In genomic region chr14:89466939-89467338, GRCh38 we compare ENCODE assay signal across 12 cellular contexts. TPM values are rescaled to one million over a fixed set of nuclear protein-coding genes. Genes with fewer than 3 reads are reported as not detected.
A peak's percentile ranks its signal among the peaks of the same experiment; 100 is the strongest.
DNase-seq lines count a peak whose midpoint lies in the region; ATAC-seq lines count a peak whose summit lies in the region.
"Had no signal": no experiment of that assay in that cellular context is flagged by ENCODE, and none has a peak within 500 bp of the region (broad histone marks: within the 10 kb centered on the region; RNA-seq: fewer than 3 reads in every experiment).

No MANE protein-coding gene starts in this region.

- H3K9me3 Mint-ChIP-seq in activated T-cell treated with anti-CD3 and anti-CD28 coated beads, Interleukin-2, amount 50 U/mL, for 24 hours = no peaks in the 10 kb centered on the region
- H3K9me3 Mint-ChIP-seq in activated naive CD8-positive, alpha-beta T cell (ENCODE audit: low read depth) = no peaks in the 10 kb centered on the region
- H3K9me3 Mint-ChIP-seq in stimulated activated naive CD8-positive, alpha-beta T cell treated with anti-CD3 and anti-CD28 coated beads, Interleukin-15, amount 100 ng/mL, for 72 hours = peaks cover 0 to 6% of the 10 kb centered on the region in 2 donors

- peaks cover 27% of the 10 kb centered on the region for H3K36me3 Mint-ChIP-seq in activated T-cell treated with anti-CD3 and anti-CD28 coated beads, Interleukin-2, amount 50 U/mL, for 24 hours (ENCODE audit: low read depth)
- H3K36me3 Mint-ChIP-seq in activated naive CD8-positive, alpha-beta T cell = peaks cover 13% of the 10 kb centered on the region

- no peak overlapping the region for H3K4me3 Mint-ChIP-seq in activated T-cell treated with anti-CD3 and anti-CD28 coated beads, Interleukin-2, amount 50 U/mL, for 24 hours
- peak overlapping the region; percentile 57 for H3K4me3 Mint-ChIP-seq in activated naive CD8-positive, alpha-beta T cell
- peak overlapping the region; percentile 32 to 42 for H3K4me3 Mint-ChIP-seq in stimulated activated naive CD8-positive, alpha-beta T cell treated with anti-CD3 and anti-CD28 coated beads, Interleukin-15, amount 100 ng/mL, for 72 hours

- H3K4me1 Mint-ChIP-seq in activated T-cell treated with anti-CD3 and anti-CD28 coated beads, Interleukin-2, amount 50 U/mL, for 24 hours (ENCODE audit: low read depth) = peaks cover 56% of the 10 kb centered on the region
- peaks cover 66% of the 10 kb centered on the region for H3K4me1 Mint-ChIP-seq in activated naive CD8-positive, alpha-beta T cell (ENCODE audit: low read depth)
- peaks cover 50% of the 10 kb centered on the region for H3K4me1 Mint-ChIP-seq in stimulated activated naive CD8-positive, alpha-beta T cell treated with anti-CD3 and anti-CD28 coated beads, Interleukin-15, amount 100 ng/mL, for 72 hours

- intact Hi-C loops in left ventricle myocardium superior (cut with micrococcal nuclease) = no loop called here

- no peaks in the 10 kb centered on the region for H3K27me3 Mint-ChIP-seq in activated T-cell treated with anti-CD3 and anti-CD28 coated beads, Interleukin-2, amount 50 U/mL, for 24 hours
- H3K27me3 Mint-ChIP-seq in activated naive CD8-positive, alpha-beta T cell = no peaks in the 10 kb centered on the region
- no peaks in the 10 kb centered on the region for H3K27me3 Mint-ChIP-seq in stimulated activated naive CD8-positive, alpha-beta T cell treated with anti-CD3 and anti-CD28 coated beads, Interleukin-15, amount 100 ng/mL, for 72 hours

- peak; percentile 79 for ATAC-seq in left ventricle myocardium superior
- no peak for ATAC-seq in stimulated activated naive CD8-positive, alpha-beta T cell treated with anti-CD3 and anti-CD28 coated beads, Interleukin-15, amount 100 ng/mL, for 72 hours

- no peak for DNase-seq in activated T-cell treated with anti-CD3 and anti-CD28 coated beads, Interleukin-2, amount 50 U/mL, for 24 hours
- DNase-seq in activated T-cell treated with anti-CD3 and anti-CD28 coated beads for 4 hours = no peak
- peak; percentile 50 for DNase-seq in left ventricle myocardium superior
- DNase-seq in stimulated activated naive CD8-positive, alpha-beta T cell treated with anti-CD3 and anti-CD28 coated beads, Interleukin-15, amount 100 ng/mL, for 72 hours = no peak
- no peak for DNase-seq in HPDE6-E6E7 (ENCODE audit: extremely low spot score)
- DNase-seq in activated CD4-positive, alpha-beta T cell treated with anti-CD3 and anti-CD28 coated beads for 48 hours = no peak
- DNase-seq in GF-D8 (lab: John Stamatoyannopoulos, UW) = no peak
- DNase-seq: activated effector memory CD4-positive, alpha-beta T cell treated with anti-CD3 and anti-CD28 coated beads, Interleukin-2, amount 50 U/mL, for 16 hours; islet precursor cell; NCI-H1092; NCI-H774 had no signal

- H3K27ac Mint-ChIP-seq in activated T-cell treated with anti-CD3 and anti-CD28 coated beads, Interleukin-2, amount 50 U/mL, for 24 hours = peak overlapping the region; percentile 82
- peak overlapping the region; percentile 86 for H3K27ac Mint-ChIP-seq in activated naive CD8-positive, alpha-beta T cell
- H3K27ac Mint-ChIP-seq in stimulated activated naive CD8-positive, alpha-beta T cell treated with anti-CD3 and anti-CD28 coated beads, Interleukin-15, amount 100 ng/mL, for 72 hours = peak overlapping the region in 1 of 2 donors; percentile 90

RNA-seq across cellular contexts. Expression of gene FOXN3, which starts 49.9 kb away (rescaled TPM):
- 134 TPM for total RNA-seq in left ventricle myocardium superior
